In genomic region chr12:67649165-67650126, GRCh38 we compare ENCODE assay signal across 8 cellular contexts. TPM values are rescaled to one million over a fixed set of nuclear protein-coding genes. Genes with fewer than 3 reads are reported as not detected.
DNase-seq lines count a peak whose midpoint lies in the region; ATAC-seq, FAIRE-seq and TF ChIP-seq lines count a peak whose summit lies in the region.

No MANE protein-coding gene starts in this region.

- ATAC-seq in GM18909 (IDR thresholded peaks at IDR 0.05; ENCODE audit: poor library complexity, unreplicated experiment) (peak; percentile 23), HG03108 (IDR thresholded peaks at IDR 0.05; ENCODE audit: unreplicated experiment) (peak; percentile 26), left lobe of liver (peak; percentile 34)

- H3K4me3 ChIP-seq in bronchial epithelial cell (ENCODE audit: low read depth, low read length), result peak overlapping the region; percentile 64

- peak; percentile 59 for DNase-seq in AG08396 (ENCODE audit: low spot score)
- peak; percentile 35 for DNase-seq in T-helper 2 cell treated with Interferon-gamma antibody and Interleukin-4, amounts not matched to agents 5 μg/mL and 100 μg/mL, for 36 hours (ENCODE audit: low spot score)
- no peak for DNase-seq in bronchial epithelial cell (ENCODE audit: low read depth)
- DNase-seq in left lobe of liver (ENCODE audit: low spot score), result peak; percentile 55
- DNase-seq in stimulated activated CD4-positive, alpha-beta T cell treated with anti-CD3 and anti-CD28 coated beads, TNF-alpha, amount 100 ng/mL, for 24 hours (ENCODE audit: low read depth in 3 of 3), result peak; percentile 12 to 24 (median 14)
- DNase-seq in RCC 7860 (ENCODE audit: low spot score), result no peak

- H3K9me3 Mint-ChIP-seq in T-helper 2 cell treated with Interferon-gamma antibody and Interleukin-4, amounts not matched to agents 5 μg/mL and 100 μg/mL, for 36 hours, result no peaks in the 10 kb centered on the region

- peak overlapping the region; percentile 80 for H3K27ac Mint-ChIP-seq in T-helper 2 cell treated with Interferon-gamma antibody and Interleukin-4, amounts not matched to agents 5 μg/mL and 100 μg/mL, for 36 hours

- H3K4me3 Mint-ChIP-seq in T-helper 2 cell treated with Interferon-gamma antibody and Interleukin-4, amounts not matched to agents 5 μg/mL and 100 μg/mL, for 36 hours, result peak overlapping the region; percentile 86

- no peak for TF ChIP-seq CTCF in bronchial epithelial cell (IDR thresholded peaks at IDR 0.05; ENCODE audit: insufficient read depth, low read length, severe bottlenecking)

- H3K36me3 Mint-ChIP-seq in T-helper 2 cell treated with Interferon-gamma antibody and Interleukin-4, amounts not matched to agents 5 μg/mL and 100 μg/mL, for 36 hours (ENCODE audit: low read depth), result peaks cover 28% of the 10 kb centered on the region

- no peaks in the 10 kb centered on the region for H3K36me3 ChIP-seq in bronchial epithelial cell (ENCODE audit: control insufficient read depth, insufficient read depth, low read length)

- H3K27me3 ChIP-seq in bronchial epithelial cell (ENCODE audit: control insufficient read depth, insufficient read depth, low read length), result no peaks in the 10 kb centered on the region

- peaks cover 43% of the 10 kb centered on the region for H3K4me1 Mint-ChIP-seq in T-helper 2 cell treated with Interferon-gamma antibody and Interleukin-4, amounts not matched to agents 5 μg/mL and 100 μg/mL, for 36 hours (ENCODE audit: low read depth)

- no peak for FAIRE-seq in bronchial epithelial cell (lab: Jason Lieb, UNC)
- no peak for FAIRE-seq in RCC 7860 (lab: Jason Lieb, UNC)

- H3K27me3 Mint-ChIP-seq in T-helper 2 cell treated with Interferon-gamma antibody and Interleukin-4, amounts not matched to agents 5 μg/mL and 100 μg/mL, for 36 hours (ENCODE audit: low read depth), result peaks cover 18% of the 10 kb centered on the region

RNA-seq across cellular contexts. Expression of gene DYRK2, which starts 0.9 kb away (rescaled TPM):
- 17.6 and 23.8 TPM in 2 replicates for total RNA-seq in bronchial epithelial cell
- total RNA-seq in left lobe of liver, result 10.7 TPM

Comparison
In these comparisons a context has a peak if more than half of its experiments do, and no peak if none do; other contexts are left out.
1. DNase-seq: peak in AG08396 (single experiment), T-helper 2 cell treated with Interferon-gamma antibody and Interleukin-4, amounts not matched to agents 5 μg/mL and 100 μg/mL, for 36 hours (single experiment), left lobe of liver (single experiment) and stimulated activated CD4-positive, alpha-beta T cell treated with anti-CD3 and anti-CD28 coated beads, TNF-alpha, amount 100 ng/mL, for 24 hours (3 of 3); none in bronchial epithelial cell (single experiment) and RCC 7860 (single experiment).
2. Peak in every context shown above with its lines, with median percentiles within 50 percentile points of each other: ATAC-seq.